ENCODE assay signal across 8 cellular contexts in genomic region chr1:26862781-26863676, GRCh38. TPM values are rescaled to one million over a fixed set of nuclear protein-coding genes. Genes with fewer than 3 reads are reported as not detected.
DNase-seq lines count a peak whose midpoint lies in the region; ATAC-seq and TF ChIP-seq lines count a peak whose summit lies in the region.

TSS of gene SFN (plus strand) at chr1:26863149. CDS start at chr1:26863213, 64 bp downstream.

- H3K4me2 ChIP-seq in BLaER1 = peak within 1 kb of the TSS; percentile 99

- ATAC-seq in stimulated activated effector memory CD8-positive, alpha-beta T cell treated with anti-CD3 and anti-CD28 coated beads, Interleukin-12 subunit alpha, Interleukin-12 subunit beta, amount 100 ng/mL, for 72 hours = no peak
- ATAC-seq in GM19351 (IDR thresholded peaks at IDR 0.05; ENCODE audit: unreplicated experiment) (no peak), gastrocnemius medialis (no peak)

- H3K27ac ChIP-seq in BLaER1 (no peak within 1 kb of the TSS; the same call in 1 of the 2 replicates), ascending aorta (peak within 1 kb of the TSS; percentile 89 to 97), gastrocnemius medialis (no peak within 1 kb of the TSS)

- H4K20me1 ChIP-seq in BLaER1 = no peaks in the 10 kb centered on the region

- peak within 1 kb of the TSS; percentile 80 for H3K4me3 ChIP-seq in BLaER1
- peak within 1 kb of the TSS; percentile 57 to 71 for H3K4me3 ChIP-seq in ascending aorta
- no peak within 1 kb of the TSS for H3K4me3 ChIP-seq in gastrocnemius medialis

- H3K36me3 ChIP-seq in BLaER1 = peaks cover 3% of the 10 kb centered on the region; the same call in 1 of the 2 replicates
- peaks cover 0 to 2% of the 10 kb centered on the region in 2 donors for H3K36me3 ChIP-seq in ascending aorta
- no peaks in the 10 kb centered on the region for H3K36me3 ChIP-seq in gastrocnemius medialis

- peak; percentile 98 for DNase-seq in HT-29 (ENCODE audit: low spot score)
- peak; percentile 97 for DNase-seq in RPMI8226
- no peak for DNase-seq in ascending aorta (ENCODE audit: low spot score in 2 of 2)
- DNase-seq in left kidney (ENCODE audit: low read depth, low spot score) = peak; percentile 25
- DNase-seq in stimulated activated effector memory CD8-positive, alpha-beta T cell treated with anti-CD3 and anti-CD28 coated beads, Interleukin-12 subunit alpha, Interleukin-12 subunit beta, amount 100 ng/mL, for 72 hours (ENCODE audit: low spot score in 2 of 2) = peak in 1 of 2 donors; percentile 75
- DNase-seq in gastrocnemius medialis = no peak

- peaks cover 37% of the 10 kb centered on the region for H3K4me1 Mint-ChIP-seq in stimulated activated effector memory CD8-positive, alpha-beta T cell treated with anti-CD3 and anti-CD28 coated beads, Interleukin-12 subunit alpha, Interleukin-12 subunit beta, amount 100 ng/mL, for 72 hours

- peak within 1 kb of the TSS; percentile 90 for H3K4me3 Mint-ChIP-seq in stimulated activated effector memory CD8-positive, alpha-beta T cell treated with anti-CD3 and anti-CD28 coated beads, Interleukin-12 subunit alpha, Interleukin-12 subunit beta, amount 100 ng/mL, for 72 hours

- H3K27me3 ChIP-seq in BLaER1 (no peaks in the 10 kb centered on the region), ascending aorta (no peaks in the 10 kb centered on the region), gastrocnemius medialis (no peaks in the 10 kb centered on the region)

- TF ChIP-seq CTCF in ascending aorta (IDR thresholded peaks at IDR 0.05) = no peak
- TF ChIP-seq CTCF in gastrocnemius medialis (IDR thresholded peaks at IDR 0.05 in 4 of 5, conservative IDR thresholded peaks at IDR 0.05 in 1 of 5) = no peak

- H3K9me3 Mint-ChIP-seq in stimulated activated effector memory CD8-positive, alpha-beta T cell treated with anti-CD3 and anti-CD28 coated beads, Interleukin-12 subunit alpha, Interleukin-12 subunit beta, amount 100 ng/mL, for 72 hours = no peaks in the 10 kb centered on the region

- H3K9me3 ChIP-seq in BLaER1 (no peaks in the 10 kb centered on the region), ascending aorta (no peaks in the 10 kb centered on the region), gastrocnemius medialis (no peaks in the 10 kb centered on the region)

- TF ChIP-seq POLR2A in gastrocnemius medialis (IDR thresholded peaks at IDR 0.05) = no peak

- H3K36me3 Mint-ChIP-seq in stimulated activated effector memory CD8-positive, alpha-beta T cell treated with anti-CD3 and anti-CD28 coated beads, Interleukin-12 subunit alpha, Interleukin-12 subunit beta, amount 100 ng/mL, for 72 hours = peaks cover 24% of the 10 kb centered on the region

- peak within 1 kb of the TSS; percentile 78; the same call in 1 of the 2 replicates for H3K9ac ChIP-seq in BLaER1

- in situ Hi-C loops in gastrocnemius medialis (cut with MboI; ENCODE audit: low sequenced_read_pairs in 4 of 4) = no loop called here

- H3K4me1 ChIP-seq in BLaER1 (peaks cover 23% of the 10 kb centered on the region), ascending aorta (peaks cover 0 to 13% of the 10 kb centered on the region in 2 donors), gastrocnemius medialis (peaks cover 4 to 17% of the 10 kb centered on the region in 2 donors)

- intact Hi-C loops in ascending aorta (cut with DNase I) = no loop called here
- intact Hi-C loops in gastrocnemius medialis (cut with DNase I; ENCODE audit: low total_unique reads) = no loop called here

- H3K27ac Mint-ChIP-seq in stimulated activated effector memory CD8-positive, alpha-beta T cell treated with anti-CD3 and anti-CD28 coated beads, Interleukin-12 subunit alpha, Interleukin-12 subunit beta, amount 100 ng/mL, for 72 hours = peak within 1 kb of the TSS; percentile 90

RNA-seq across cellular contexts. Expression of gene SFN, which starts in this region (rescaled TPM):
- 170 and 192 TPM in 2 replicates for total RNA-seq in HT-29 (2014; rRNA removed; shearing (Covaris generic))
- total RNA-seq in ascending aorta (17.8 TPM), gastrocnemius medialis (1 to 10 TPM in 1 of 4 donors, under 1 TPM in 1, not detected in 2; 0.36 to 1.5 TPM)

Comparison
In these comparisons a context has a peak if more than half of its experiments do, and no peak if none do; other contexts are left out.
1. H3K27ac ChIP-seq: peak in ascending aorta (2 of 2); none in BLaER1 (single experiment) and gastrocnemius medialis (0 of 4).
2. H3K4me3 ChIP-seq: peak in BLaER1 (single experiment) and ascending aorta (2 of 2); none in gastrocnemius medialis (0 of 4).
3. DNase-seq: peak in HT-29 (single experiment), RPMI8226 (single experiment) and left kidney (single experiment); none in ascending aorta (0 of 2) and gastrocnemius medialis (0 of 2).